In genomic region chr11:134223066-134223465, GRCh38 we compare ENCODE assay signal across 1 cellular context.
TF ChIP-seq lines count a peak whose summit lies in the region.

No MANE protein-coding gene starts in this region.

TF ChIP-seq in liver, 16 proteins besides CTCF, POLR2A, EP300 and RAD21 (continued from another document):
- TF ChIP-seq REST (IDR thresholded peaks at IDR 0.05): no peak
- no peak for TF ChIP-seq RXRA (IDR thresholded peaks at IDR 0.05)
- no peak for TF ChIP-seq HNF4A (conservative IDR thresholded peaks at IDR 0.05)
- TF ChIP-seq EGR1 (IDR thresholded peaks at IDR 0.05; ENCODE audit: low read depth in 2 of 2): no peak
- no peak for TF ChIP-seq HNF4G (IDR thresholded peaks at IDR 0.05)
- TF ChIP-seq FOXA1 (IDR thresholded peaks at IDR 0.05): no peak
- TF ChIP-seq JUND (IDR thresholded peaks at IDR 0.05): no peak
